7 cellular contexts compared by ENCODE assay signal in the genomic region with DNA sequence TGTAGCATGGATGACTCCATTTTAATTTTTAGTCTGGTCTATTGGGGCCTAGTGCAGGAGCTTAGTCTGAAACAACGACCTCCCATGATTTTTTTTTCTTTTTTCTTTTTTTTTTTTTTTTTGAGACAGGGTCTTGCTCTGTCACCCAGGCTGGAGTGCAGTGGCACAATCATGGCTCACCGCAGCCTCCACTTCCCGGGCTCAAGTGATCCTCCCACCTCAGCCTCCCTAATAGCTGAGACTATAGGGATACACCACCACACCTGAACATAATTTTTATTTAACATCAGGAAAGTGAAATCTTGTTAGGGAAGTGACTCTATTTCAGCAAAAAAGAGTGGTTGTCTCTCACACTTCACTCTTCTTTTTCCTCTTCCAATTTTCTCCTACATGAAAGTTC. TPM values are rescaled to one million over a fixed set of nuclear protein-coding genes. Genes with fewer than 3 reads are reported as not detected.
DNase-seq lines count a peak whose midpoint lies in the region; ATAC-seq and TF ChIP-seq lines count a peak whose summit lies in the region.
"Not testable (repeated sequence)": the region's sequence is repeated elsewhere in the genome, so short reads cannot be mapped to it uniquely, and the experiment has no call there.

No MANE protein-coding gene starts in this region.

- not testable (repeated sequence) for H3K56ac ChIP-seq in IMR-90 (ENCODE audit: extremely low read depth, insufficient read depth, low read length)

- H3K4me3 Mint-ChIP-seq in nephron progenitor cell, result not testable (repeated sequence)

- not testable (repeated sequence) for H3K14ac ChIP-seq in IMR-90 (replicated peaks; ENCODE audit: low read depth, low read length); mesenchymal stem cell (ENCODE audit: low read length in 2 of 2)

- not testable (repeated sequence) for H3K4ac ChIP-seq in IMR-90 (ENCODE audit: low read depth, low read length)
- peak overlapping the region in 1 of 2 experiments; percentile 67 for H3K4ac ChIP-seq in mesenchymal stem cell (ENCODE audit: low read depth in 1 of 2, low read length in 2 of 2)

- peak overlapping the region; percentile 38; the same call in 1 of the 2 replicates for H3K23ac ChIP-seq in IMR-90 (ENCODE audit: low read depth, low read length)
- not testable (repeated sequence) for H3K23ac ChIP-seq in mesenchymal stem cell (ENCODE audit: low read length in 2 of 2)

- H4K20me1 ChIP-seq in IMR-90 (ENCODE audit: insufficient read depth, low read length), result not testable (repeated sequence)

- not testable (repeated sequence) for H3K18ac ChIP-seq in IMR-90 (ENCODE audit: low read depth, low read length)
- H3K18ac ChIP-seq in mesenchymal stem cell (ENCODE audit: low read depth in 1 of 2, low read length in 2 of 2), result peak overlapping the region in 1 of 2 experiments; percentile 34

- dilution Hi-C loops in IMR-90 (cut with HindIII; ENCODE audit: low sequenced_read_pairs, unreplicated experiment), result not testable (repeated sequence)

- not testable (repeated sequence) for H2BK20ac ChIP-seq in IMR-90 (ENCODE audit: low read depth, low read length)

- not testable (repeated sequence) for H2AFZ ChIP-seq in IMR-90 (replicated peaks; ENCODE audit: low read length, poor library complexity); mesenchymal stem cell (ENCODE audit: low read depth, low read length)

- not testable (repeated sequence) for H3K9me3 Mint-ChIP-seq in nephron progenitor cell

- not testable (repeated sequence) for H3K27me3 Mint-ChIP-seq in nephron progenitor cell (ENCODE audit: low read depth, poor library complexity)

- not testable (repeated sequence) for H3K9me3 ChIP-seq in IMR-90 (ENCODE audit: control insufficient read depth, insufficient read depth, low read length); adrenal gland (replicated peaks in 1 of 3); cardiac muscle cell (ENCODE audit: low read depth); mesenchymal stem cell (ENCODE audit: control insufficient read depth, low read length); uterus

- not testable (repeated sequence) for H2AK9ac ChIP-seq in IMR-90 (replicated peaks; ENCODE audit: low read depth, low read length, poor library complexity)

- intact Hi-C loops in IMR-90 (cut with micrococcal nuclease), result loop anchor here (2.0 to 5.0 kb wide), 2 partner anchors 13 to 59 kb away; no protein-coding TSS in a partner anchor
- intact Hi-C loops in adrenal gland (cut with DNase I); sciatic nerve (cut with DNase I); uterus (cut with DNase I; ENCODE audit: low total_unique reads): not testable (repeated sequence)

- H3K36me3 Mint-ChIP-seq in nephron progenitor cell (ENCODE audit: low read depth), result not testable (repeated sequence)

- H3K27me3 ChIP-seq in IMR-90 (ENCODE audit: control insufficient read depth, insufficient read depth, low read length); adrenal gland; cardiac muscle cell; mesenchymal stem cell (ENCODE audit: control insufficient read depth in 1 of 2, insufficient read depth in 1 of 2, low read length in 2 of 2); uterus: not testable (repeated sequence)

- not testable (repeated sequence) for H2BK5ac ChIP-seq in IMR-90 (ENCODE audit: low read depth, low read length, poor library complexity, severe bottlenecking); mesenchymal stem cell (ENCODE audit: low read depth, low read length, poor library complexity, severe bottlenecking)

- not testable (repeated sequence) for H3K9ac ChIP-seq in IMR-90 (ENCODE audit: low read depth, low read length)
- peak overlapping the region; percentile 24 for H3K9ac ChIP-seq in mesenchymal stem cell (ENCODE audit: low read length)

- H3K4me1 Mint-ChIP-seq in nephron progenitor cell, result peaks cover 49% of the 10 kb centered on the region

- not testable (repeated sequence) for H3K27ac ChIP-seq in IMR-90 (ENCODE audit: insufficient read depth, low read length); mesenchymal stem cell (ENCODE audit: low read length, poor library complexity, severe bottlenecking)
- peak overlapping the region in 3 of 5 donors; percentile 17 to 56 (median 35) for H3K27ac ChIP-seq in adrenal gland
- H3K27ac ChIP-seq in cardiac muscle cell, result peak overlapping the region; percentile 97
- peak overlapping the region; percentile 71 to 81 for H3K27ac ChIP-seq in uterus

- no CpG with 5 or more reads among the region's 3 CpGs for WGBS in IMR-90 (ENCODE audit: extremely low coverage in 2 of 2, insufficient read length in 1 of 2), 2 experiments
- WGBS in adrenal gland, 4 donors, result 78 to 92% (median 89%) methylated on average over 3 of the region's 3 CpGs
- 83% methylated on average over 1 of the region's 3 CpGs for WGBS in mesenchymal stem cell

- not testable (repeated sequence) for BruUV-seq in IMR-90 (replicated peaks; lab: Mats Ljungman, UMichigan)

- not testable (repeated sequence) for H3K4me1 ChIP-seq in IMR-90 (ENCODE audit: control insufficient read depth, insufficient read depth, low read length); adrenal gland (replicated peaks in 1 of 2); mesenchymal stem cell (ENCODE audit: control insufficient read depth, insufficient read depth, low read depth, low read length); uterus
- H3K4me1 ChIP-seq in cardiac muscle cell (ENCODE audit: low read depth), result peaks cover 41% of the 10 kb centered on the region

- CTCF ChIA-PET in IMR-90 (lab: Yijun Ruan, JAX), result not testable (repeated sequence)

- H2BK15ac ChIP-seq in IMR-90 (ENCODE audit: low read depth, low read length); mesenchymal stem cell (ENCODE audit: low read depth, poor library complexity, severe bottlenecking): not testable (repeated sequence)

- H2BK120ac ChIP-seq in IMR-90 (ENCODE audit: low read depth, low read length), result peak overlapping the region; percentile 40; the same call in 1 of the 2 replicates
- not testable (repeated sequence) for H2BK120ac ChIP-seq in mesenchymal stem cell (ENCODE audit: low read depth, low read length)

- in situ Hi-C loops in IMR-90 (cut with MboI; ENCODE audit: low sequenced_read_pairs), result not testable (repeated sequence)

- not testable (repeated sequence) for DNase-seq in IMR-90; cardiac muscle cell (ENCODE audit: low read depth in 1 of 2, low spot score in 1 of 2); mesenchymal stem cell; nephron progenitor cell; sciatic nerve (ENCODE audit: low spot score); uterus
- peak in 1 of 7 donors; percentile 2 for DNase-seq in adrenal gland

- TF ChIP-seq POLR2A in IMR-90 (IDR thresholded peaks at IDR 0.05; ENCODE audit: low read depth, low read length); adrenal gland (IDR thresholded peaks at IDR 0.05); uterus (IDR thresholded peaks at IDR 0.05): not testable (repeated sequence)

- H4K91ac ChIP-seq in IMR-90 (ENCODE audit: insufficient read depth, low read depth, low read length); mesenchymal stem cell (ENCODE audit: low read length): not testable (repeated sequence)

- H3K4me3 ChIP-seq in IMR-90 (ENCODE audit: insufficient read depth, low read depth, low read length); adrenal gland; cardiac muscle cell; mesenchymal stem cell (ENCODE audit: insufficient read depth in 1 of 2, low read depth in 1 of 2, low read length in 2 of 2); uterus: not testable (repeated sequence)

- H3K4me2 ChIP-seq in IMR-90 (ENCODE audit: low read depth, low read length); mesenchymal stem cell (ENCODE audit: low read length, poor library complexity, severe bottlenecking): not testable (repeated sequence)

- H3K79me1 ChIP-seq in IMR-90 (ENCODE audit: low read depth in 1 of 2, low read length in 2 of 2); mesenchymal stem cell (replicated peaks; ENCODE audit: low read length, poor library complexity, severe bottlenecking): not testable (repeated sequence)

- H3K27ac Mint-ChIP-seq in nephron progenitor cell, result peak overlapping the region; percentile 65

- not testable (repeated sequence) for H2BK12ac ChIP-seq in mesenchymal stem cell (ENCODE audit: low read length in 2 of 2)

- not testable (repeated sequence) for H3K36me3 ChIP-seq in IMR-90 (ENCODE audit: control insufficient read depth, insufficient read depth, low read length); adrenal gland (replicated peaks in 1 of 2); cardiac muscle cell; mesenchymal stem cell (ENCODE audit: control insufficient read depth in 1 of 2, insufficient read depth in 2 of 2, low read depth in 1 of 2, low read length in 2 of 2); uterus

- H4K8ac ChIP-seq in IMR-90 (ENCODE audit: low read depth in 2 of 2, low read length in 2 of 2), result peak overlapping the region in 1 of 2 experiments; percentile 46; a peak in 2 of 4 replicates
- not testable (repeated sequence) for H4K8ac ChIP-seq in mesenchymal stem cell (ENCODE audit: low read length)

- not testable (repeated sequence) for TF ChIP-seq CTCF in IMR-90 (conservative IDR thresholded peaks at IDR 0.05; ENCODE audit: low read depth, low read length); adrenal gland (IDR thresholded peaks at IDR 0.05); cardiac muscle cell (IDR thresholded peaks at IDR 0.05; ENCODE audit: low read depth, low read length); nephron progenitor cell (IDR thresholded peaks at IDR 0.05); uterus (IDR thresholded peaks at IDR 0.05)

- ATAC-seq in IMR-90 (ENCODE audit: low read depth), result not testable (repeated sequence)
- peak; percentile 11 for ATAC-seq in sciatic nerve

- not testable (repeated sequence) for H4K5ac ChIP-seq in IMR-90 (ENCODE audit: low read depth, low read length)

- not testable (repeated sequence) for H2AK5ac ChIP-seq in IMR-90 (ENCODE audit: low read depth, low read length); mesenchymal stem cell (ENCODE audit: low read length, severe bottlenecking)

- TF ChIP-seq RAD21 in IMR-90 (IDR thresholded peaks at IDR 0.05; ENCODE audit: low read length), result not testable (repeated sequence)

- POLR2A ChIA-PET in IMR-90 (lab: Charles Lee; ENCODE audit: unreplicated experiment), result interaction anchor here (0.6 kb wide), 1 partner anchor 32 kb away, joined by 4 read pairs; no protein-coding TSS in a partner anchor

- H3K9me1 ChIP-seq in IMR-90 (ENCODE audit: insufficient read depth, low read length), result not testable (repeated sequence)

RNA-seq across cellular contexts. Expression of gene LPIN2, which starts 15.2 kb away (rescaled TPM):
- 21.9 and 23.9 TPM in 2 replicates for total RNA-seq in IMR-90 (2012; rRNA removed)
- polyA plus RNA-seq in IMR-90 (2012; rRNA removed), result 14.4 and 16.2 TPM in 2 replicates
- 8.0 and 9.9 TPM in 2 replicates for polyA plus RNA-seq in IMR-90 (2012; cell fraction: cytosol; rRNA removed)
- polyA plus RNA-seq in IMR-90 (2012; cell fraction: nucleus; rRNA removed; ENCODE audit: low replicate concordance), result 15.7 and 29.0 TPM in 2 replicates
- total RNA-seq in adrenal gland, result 10 to 100 TPM; 22.9 to 48.6 (median 31.1) TPM
- 10 to 100 TPM in 1 of 3 donors, 1 to 10 TPM in 2; 5.2 to 19.6 (median 6.6) TPM for polyA plus RNA-seq in adrenal gland
- 29.2 and 50.8 TPM in 2 replicates for total RNA-seq in cardiac muscle cell
- 18.1 and 27.4 TPM in 2 replicates for polyA plus RNA-seq in cardiac muscle cell
- polyA plus RNA-seq in mesenchymal stem cell (2013, experiment 1 of 2), result 28.4 TPM
- polyA plus RNA-seq in mesenchymal stem cell (2013, experiment 2 of 2), result 28.0 TPM
- total RNA-seq in sciatic nerve, result 40.3 TPM
- total RNA-seq in uterus, result 10 to 100 TPM in 3 of 4 donors, 1 to 10 TPM in 1; 7.4 to 53.0 (median 29.5) TPM
